In the genomic region with DNA sequence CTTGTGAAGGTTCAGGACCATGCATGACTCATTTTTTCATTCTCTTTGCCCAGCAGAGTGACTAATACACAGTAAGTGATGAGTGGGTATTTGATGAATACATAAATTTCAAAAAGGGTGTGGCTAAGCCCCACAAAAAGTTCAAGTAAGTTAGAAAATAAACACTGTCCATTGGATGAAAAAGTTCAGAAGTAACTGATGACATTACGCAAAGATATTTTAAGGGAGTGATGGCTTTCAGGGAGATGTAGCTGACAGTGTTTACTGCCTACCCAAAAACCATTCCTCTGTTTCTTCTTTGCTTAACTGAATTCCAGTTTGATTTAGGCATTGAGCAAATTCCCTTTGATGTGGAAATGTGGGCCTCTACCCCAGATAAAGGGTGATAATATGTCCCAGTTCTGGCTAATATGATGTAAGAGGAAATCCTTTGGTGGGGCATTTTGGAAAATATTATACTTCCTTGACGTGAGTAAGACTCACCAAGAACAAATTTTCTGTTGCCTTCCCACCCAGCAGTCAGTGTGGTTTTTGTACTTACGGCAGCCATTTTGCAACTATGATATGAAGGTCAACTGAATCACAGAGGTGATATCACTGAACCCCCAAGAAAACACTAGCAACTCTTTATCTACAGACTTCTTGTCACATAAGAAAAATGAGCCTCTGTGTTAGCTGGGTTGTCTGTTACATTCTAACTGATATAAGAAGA, we compare ENCODE assay signal across 11 cellular contexts. TPM values are rescaled to one million over a fixed set of nuclear protein-coding genes. Genes with fewer than 3 reads are reported as not detected.
DNase-seq lines count a peak whose midpoint lies in the region; ATAC-seq and TF ChIP-seq lines count a peak whose summit lies in the region.
"Had no signal": no experiment of that assay in that cellular context is flagged by ENCODE, and none has a peak within 500 bp of the region (broad histone marks: within the 10 kb centered on the region; RNA-seq: fewer than 3 reads in every experiment).

No MANE protein-coding gene starts in this region.

- H3K27ac ChIP-seq in WERI-Rb-1 (no peak overlapping the region), ascending aorta (peak overlapping the region in 1 of 2 donors; percentile 24), uterus (peak overlapping the region in 1 of 2 donors; percentile 55)

- no peak overlapping the region for H3K4me3 ChIP-seq in WERI-Rb-1 (ENCODE audit: low read depth, low read length)
- no peak overlapping the region for H3K4me3 ChIP-seq in ascending aorta
- no peak overlapping the region for H3K4me3 ChIP-seq in uterus

- ATAC-seq in activated CD8-positive, alpha-beta T cell treated with anti-CD3 and anti-CD28 coated beads, Interleukin-2, amount 10 ng/mL, durations not matched to agents 7 days and 5 days = peak; percentile 71

- peak overlapping the region; percentile 48 for H3K27ac Mint-ChIP-seq in activated CD8-positive, alpha-beta T cell treated with anti-CD3 and anti-CD28 coated beads, Interleukin-2, amount 10 ng/mL, durations not matched to agents 7 days and 5 days
- H3K27ac Mint-ChIP-seq: brain had no signal

- no peaks in the 10 kb centered on the region for H3K27me3 Mint-ChIP-seq in activated CD8-positive, alpha-beta T cell treated with anti-CD3 and anti-CD28 coated beads, Interleukin-2, amount 10 ng/mL, durations not matched to agents 7 days and 5 days (ENCODE audit: low read depth)

- H3K9me3 Mint-ChIP-seq in activated CD8-positive, alpha-beta T cell treated with anti-CD3 and anti-CD28 coated beads, Interleukin-2, amount 10 ng/mL, durations not matched to agents 7 days and 5 days (ENCODE audit: insufficient read depth) = no peaks in the 10 kb centered on the region

- TF ChIP-seq CTCF in WERI-Rb-1 (IDR thresholded peaks at IDR 0.05; ENCODE audit: low read depth, low read length) (no peak), ascending aorta (IDR thresholded peaks at IDR 0.05) (no peak), uterus (IDR thresholded peaks at IDR 0.05) (no peak)

- CTCF ChIA-PET in activated CD8-positive, alpha-beta T cell treated with anti-CD3 and anti-CD28 coated beads, Interleukin-2, amount 10 ng/mL, durations not matched to agents 7 days and 5 days (lab: Charles Lee) = interaction anchor here (1.4 kb wide), 1 partner anchor 15 kb away, joined by 4 read pairs; no protein-coding TSS in a partner anchor

- H3K36me3 ChIP-seq in WERI-Rb-1 = no peaks in the 10 kb centered on the region
- H3K36me3 ChIP-seq in ascending aorta = no peaks in the 10 kb centered on the region
- H3K36me3 ChIP-seq in uterus = no peaks in the 10 kb centered on the region

- H3K36me3 Mint-ChIP-seq in activated CD8-positive, alpha-beta T cell treated with anti-CD3 and anti-CD28 coated beads, Interleukin-2, amount 10 ng/mL, durations not matched to agents 7 days and 5 days (ENCODE audit: low read depth) = peaks cover 2% of the 10 kb centered on the region
- H3K36me3 Mint-ChIP-seq: brain had no signal

- POLR2A ChIA-PET in activated CD8-positive, alpha-beta T cell treated with anti-CD3 and anti-CD28 coated beads, Interleukin-2, amount 10 ng/mL, durations not matched to agents 7 days and 5 days (lab: Charles Lee) = no interaction called here

- intact Hi-C loops in ascending aorta (cut with DNase I) (no loop called here), uterus (cut with DNase I; ENCODE audit: low total_unique reads) (no loop called here)

- H3K4me1 Mint-ChIP-seq in activated CD8-positive, alpha-beta T cell treated with anti-CD3 and anti-CD28 coated beads, Interleukin-2, amount 10 ng/mL, durations not matched to agents 7 days and 5 days (ENCODE audit: low read depth) = peaks cover 35% of the 10 kb centered on the region

- peak; percentile 18 to 52 for DNase-seq in stimulated activated CD4-positive, alpha-beta T cell treated with anti-CD3 and anti-CD28 coated beads, Interleukin-2, amount 100 ng/mL, for 24 hours
- DNase-seq in stimulated activated CD4-positive, alpha-beta T cell treated with anti-CD3 and anti-CD28 coated beads, Interleukin-2, amount 100 ng/mL, for 48 hours = no peak
- DNase-seq in activated CD8-positive, alpha-beta T cell treated with anti-CD3 and anti-CD28 coated beads, Interleukin-2, amount 10 ng/mL, durations not matched to agents 7 days and 5 days = peak; percentile 33
- DNase-seq in fibroblast of the conjunctiva (ENCODE audit: low read depth) (peak; percentile 31), WERI-Rb-1 (no peak), ascending aorta (ENCODE audit: low spot score in 2 of 2) (no peak), anterior cingulate cortex (lab: John Stamatoyannopoulos, UW) (no peak), uterus (no peak)
- DNase-seq: NCI-H510A treated with DMSO at 0.1 percent for 48 hours, occipital lobe had no signal

- no peak overlapping the region for H3K4me3 Mint-ChIP-seq in activated CD8-positive, alpha-beta T cell treated with anti-CD3 and anti-CD28 coated beads, Interleukin-2, amount 10 ng/mL, durations not matched to agents 7 days and 5 days

- H3K9me3 ChIP-seq in WERI-Rb-1 (ENCODE audit: severe bottlenecking) = no peaks in the 10 kb centered on the region
- no peaks in the 10 kb centered on the region for H3K9me3 ChIP-seq in ascending aorta
- H3K9me3 ChIP-seq in uterus = no peaks in the 10 kb centered on the region

- H3K4me1 ChIP-seq in ascending aorta (no peaks in the 10 kb centered on the region), uterus (no peaks in the 10 kb centered on the region)

- H3K27me3 ChIP-seq in WERI-Rb-1 (ENCODE audit: insufficient read depth, low read depth, severe bottlenecking) (no peaks in the 10 kb centered on the region), ascending aorta (no peaks in the 10 kb centered on the region), uterus (no peaks in the 10 kb centered on the region)

- no peak for TF ChIP-seq POLR2A in uterus (IDR thresholded peaks at IDR 0.05)

RNA-seq across cellular contexts. Expression of a gene that starts 29.0 kb away (rescaled TPM):
- not detected for total RNA-seq in activated CD8-positive, alpha-beta T cell treated with anti-CD3 and anti-CD28 coated beads, Interleukin-2, amount 10 ng/mL, durations not matched to agents 7 days and 5 days
- total RNA-seq in ascending aorta = not detected
- under 1 TPM in 1 of 4 donors, not detected in 3; 0.21 TPM for total RNA-seq in uterus
- total RNA-seq: occipital lobe had no signal

Comparison
In these comparisons a context has a peak if more than half of its experiments do, and no peak if none do; other contexts are left out.
1. DNase-seq: peak in stimulated activated CD4-positive, alpha-beta T cell treated with anti-CD3 and anti-CD28 coated beads, Interleukin-2, amount 100 ng/mL, for 24 hours (2 of 2), activated CD8-positive, alpha-beta T cell treated with anti-CD3 and anti-CD28 coated beads, Interleukin-2, amount 10 ng/mL, durations not matched to agents 7 days and 5 days (single experiment) and fibroblast of the conjunctiva (single experiment); none in stimulated activated CD4-positive, alpha-beta T cell treated with anti-CD3 and anti-CD28 coated beads, Interleukin-2, amount 100 ng/mL, for 48 hours (0 of 2), WERI-Rb-1 (single experiment), ascending aorta (0 of 2), anterior cingulate cortex (0 of 58) and uterus (0 of 2).